9 cellular contexts compared by ENCODE assay signal in genomic region chr9:124869466-124869985, GRCh38. TPM values are rescaled to one million over a fixed set of nuclear protein-coding genes. Genes with fewer than 3 reads are reported as not detected.
DNase-seq lines count a peak whose midpoint lies in the region; ATAC-seq and TF ChIP-seq lines count a peak whose summit lies in the region.
"Had no signal": no experiment of that assay in that cellular context is flagged by ENCODE, and none has a peak within 500 bp of the region (broad histone marks: within the 10 kb centered on the region; RNA-seq: fewer than 3 reads in every experiment).

No MANE protein-coding gene starts in this region.

- H3T11ph ChIP-seq in H9 (ENCODE audit: low read length) = no peak overlapping the region

- peaks cover 47% of the 10 kb centered on the region for H3K4me1 ChIP-seq in CD8-positive, alpha-beta T cell (ENCODE audit: insufficient read depth, low read length)
- H3K4me1 ChIP-seq in H9 (ENCODE audit: insufficient read depth, low read length) (peaks cover 6% of the 10 kb centered on the region), PC-3 (ENCODE audit: insufficient read depth, low read length) (peaks cover 26% of the 10 kb centered on the region)

- TF ChIP-seq CTCF in CD8-positive, alpha-beta T cell (IDR thresholded peaks at IDR 0.05) = no peak
- TF ChIP-seq CTCF in H9 (conservative IDR thresholded peaks at IDR 0.05) = no peak
- no peak for TF ChIP-seq CTCF in PC-3 (conservative IDR thresholded peaks at IDR 0.05; ENCODE audit: low read depth, low read length)
- no peak for TF ChIP-seq CTCF in astrocyte of the cerebellum (IDR thresholded peaks at IDR 0.05; ENCODE audit: low read depth, low read length, missing control alignments)
- no peak for TF ChIP-seq CTCF in GM10266 (IDR thresholded peaks at IDR 0.05; ENCODE audit: control insufficient read depth, insufficient read depth, low read depth, missing control alignments)

- H3K4me3 ChIP-seq in CD8-positive, alpha-beta T cell (ENCODE audit: low read depth, low read length) = peak overlapping the region; percentile 76
- H3K4me3 ChIP-seq in PC-3 (ENCODE audit: low read length) (peak overlapping the region; percentile 97), astrocyte of the cerebellum (ENCODE audit: low read depth, low read length) (peak overlapping the region; percentile 98)

- H3K36me3 ChIP-seq in CD8-positive, alpha-beta T cell (ENCODE audit: insufficient read depth, low read length) = peaks cover 18% of the 10 kb centered on the region
- H3K36me3 ChIP-seq in PC-3 (ENCODE audit: low read depth, low read length) = peaks cover 14% of the 10 kb centered on the region

- DNase-seq in CD8-positive, alpha-beta T cell = peak in 6 of 7 experiments; percentile 36 to 63 (median 50)
- DNase-seq in H9 (no peak), PC-3 (peak; percentile 17), astrocyte of the cerebellum (ENCODE audit: low read depth) (no peak), immature natural killer cell (no peak), GM10266 (ENCODE audit: extremely low spot score) (no peak), mesenteric fat pad (ENCODE audit: low spot score) (no peak)
- DNase-seq in stimulated activated CD4-positive, alpha-beta T cell treated with anti-CD3 and anti-CD28 coated beads, Interleukin-4, amount 100 ng/mL, for 24 hours = peak; percentile 63

- no peak overlapping the region for H2AFZ ChIP-seq in H9 (ENCODE audit: low read length)
- H2AFZ ChIP-seq in PC-3 (ENCODE audit: low read length) = peak overlapping the region; percentile 65

- H3K79me1 ChIP-seq in H9 (ENCODE audit: insufficient read depth, low read depth, low read length, poor library complexity, severe bottlenecking) = peaks cover 9% of the 10 kb centered on the region

- H4K8ac ChIP-seq in H9 (replicated peaks; ENCODE audit: insufficient read length, low read depth, low read length) = no peak overlapping the region

- in situ Hi-C loops in astrocyte of the cerebellum (cut with HindIII; ENCODE audit: low sequenced_read_pairs) = no loop called here

- H4K20me1 ChIP-seq in H9 (ENCODE audit: control insufficient read depth, insufficient read depth, insufficient read length) = no peaks in the 10 kb centered on the region
- H4K20me1 ChIP-seq in PC-3 (ENCODE audit: low read length) = peaks cover 23% of the 10 kb centered on the region

- WGBS in H9 (ENCODE audit: extremely low coverage, insufficient read length, low lambda C conversion rate) = no CpG with 5 or more reads among the region's 41 CpGs

- peak overlapping the region; percentile 95 for H3K4me3 Mint-ChIP-seq in CD8-positive, alpha-beta T cell
- H3K4me3 Mint-ChIP-seq in H9 = peak overlapping the region; percentile 87 to 95
- H3K4me3 Mint-ChIP-seq in immature natural killer cell = peak overlapping the region; percentile 92 to 96 (median 94)

- peaks cover 38% of the 10 kb centered on the region for H3K36me3 Mint-ChIP-seq in CD8-positive, alpha-beta T cell
- H3K36me3 Mint-ChIP-seq in H9 (ENCODE audit: insufficient read depth in 1 of 3, low read depth in 3 of 3) = peaks cover 16 to 35% (median 25%) of the 10 kb centered on the region in 3 experiments
- peaks cover 0 to 13% (median 3%) of the 10 kb centered on the region in 3 donors for H3K36me3 Mint-ChIP-seq in immature natural killer cell

- H3K27me3 Mint-ChIP-seq in CD8-positive, alpha-beta T cell (ENCODE audit: low read depth) = no peaks in the 10 kb centered on the region
- H3K27me3 Mint-ChIP-seq in H9 (ENCODE audit: low read depth) (no peaks in the 10 kb centered on the region), immature natural killer cell (ENCODE audit: low read depth in 3 of 3) (peaks cover 21 to 43% (median 28%) of the 10 kb centered on the region in 3 donors)

- H2BK12ac ChIP-seq in H9 (ENCODE audit: insufficient read length, low read depth, low read length) = no peak overlapping the region

- H3K9ac ChIP-seq in H9 (ENCODE audit: extremely low read depth, insufficient read length, low read length) (peak overlapping the region; percentile 88), PC-3 (ENCODE audit: low read length) (peak overlapping the region; percentile 97)

- H3K79me2 ChIP-seq in H9 (ENCODE audit: insufficient read depth, low read length) = peaks cover 27% of the 10 kb centered on the region; the same call in 1 of the 2 replicates
- peaks cover 70% of the 10 kb centered on the region for H3K79me2 ChIP-seq in PC-3 (ENCODE audit: low read length)

- no peak overlapping the region for H3K18ac ChIP-seq in H9 (ENCODE audit: insufficient read length, low read depth, low read length)

- H3K9me3 Mint-ChIP-seq in CD8-positive, alpha-beta T cell = no peaks in the 10 kb centered on the region
- H3K9me3 Mint-ChIP-seq in H9 = no peaks in the 10 kb centered on the region; a peak in 1 of 5 replicates
- H3K9me3 Mint-ChIP-seq in immature natural killer cell = no peaks in the 10 kb centered on the region

- no peaks in the 10 kb centered on the region for H3K9me2 ChIP-seq in PC-3 (replicated peaks; ENCODE audit: low read length)

- H3K14ac ChIP-seq in H9 (ENCODE audit: insufficient read depth, low read length) = peak overlapping the region; percentile 87

- H2BK5ac ChIP-seq in H9 (ENCODE audit: insufficient read length, low read length) = no peak overlapping the region

- peak overlapping the region; percentile 93 for H3K4me2 ChIP-seq in H9 (ENCODE audit: insufficient read depth, insufficient read length, low read length)
- peak overlapping the region; percentile 99 for H3K4me2 ChIP-seq in PC-3 (ENCODE audit: low read length)

- H3K56ac ChIP-seq in H9 (ENCODE audit: insufficient read length, low read depth, low read length) = no peak overlapping the region

- peak overlapping the region; percentile 81 for H3K27ac ChIP-seq in CD8-positive, alpha-beta T cell (ENCODE audit: low read depth, low read length)
- H3K27ac ChIP-seq in H9 (ENCODE audit: insufficient read length, low read depth, low read length) (no peak overlapping the region), PC-3 (ENCODE audit: low read length) (peak overlapping the region; percentile 88)

- no peak overlapping the region for H2BK15ac ChIP-seq in H9 (ENCODE audit: low read depth, low read length)

- peak; percentile 26 for ATAC-seq in CD8-positive, alpha-beta T cell
- peak; percentile 16 for ATAC-seq in PC-3

- H2BK20ac ChIP-seq in H9 (ENCODE audit: low read depth, low read length, poor library complexity, severe bottlenecking) = no peak overlapping the region

- POLR2A ChIA-PET in CD8-positive, alpha-beta T cell (lab: Charles Lee) = interaction anchor here (0.8 to 2.5 kb wide), 5 partner anchors 8 to 273 kb away, joined by 3 to 13 read pairs (median 3); partner anchors contain the start of genes ARPC5L and RPL35
- POLR2A ChIA-PET in PC-3 (lab: Charles Lee; ENCODE audit: unreplicated experiment) = no interaction called here

- no peaks in the 10 kb centered on the region for H3F3A ChIP-seq in PC-3 (ENCODE audit: low read length, unreplicated experiment)

- H3K9me3 ChIP-seq in CD8-positive, alpha-beta T cell (ENCODE audit: low read length) = no peaks in the 10 kb centered on the region
- H3K9me3 ChIP-seq in H9 (ENCODE audit: control insufficient read depth, low read depth, low read length) = no peaks in the 10 kb centered on the region
- H3K9me3 ChIP-seq in PC-3 (ENCODE audit: low read length) = no peaks in the 10 kb centered on the region

- peak overlapping the region; percentile 97 for H3K27ac Mint-ChIP-seq in CD8-positive, alpha-beta T cell
- peak overlapping the region in 2 of 3 experiments; percentile 77 to 85; a peak in 5 of 7 replicates for H3K27ac Mint-ChIP-seq in H9
- peak overlapping the region; percentile 97 to 98 (median 98) for H3K27ac Mint-ChIP-seq in immature natural killer cell

- BruUV-seq in PC-3 (replicated peaks; lab: Mats Ljungman, UMichigan) = no TSS peak

- H2BK120ac ChIP-seq in H9 (ENCODE audit: low read depth, low read length, poor library complexity, severe bottlenecking) = no peak overlapping the region

- no peak overlapping the region for H4K91ac ChIP-seq in H9 (ENCODE audit: insufficient read length, low read depth, low read length)

- CTCF ChIA-PET in CD8-positive, alpha-beta T cell (lab: Charles Lee) = interaction anchor here (6.8 kb wide), 1 partner anchor 16 kb away, joined by 40 read pairs; the partner anchor contains the start of gene WDR38
- CTCF ChIA-PET in PC-3 (lab: Charles Lee) = no interaction called here

- H3K23ac ChIP-seq in H9 (ENCODE audit: insufficient read length, low read depth, low read length) = no peak overlapping the region

- peaks cover 8% of the 10 kb centered on the region for H3K23me2 ChIP-seq in H9 (ENCODE audit: insufficient read length, low read depth, low read length, poor library complexity, severe bottlenecking)

- no peak overlapping the region for H3K4ac ChIP-seq in H9 (ENCODE audit: low read depth, low read length)

- H2AK5ac ChIP-seq in H9 (ENCODE audit: insufficient read length, low read length) = no peak overlapping the region

- intact Hi-C loops in CD8-positive, alpha-beta T cell (cut with DNase I, micrococcal nuclease) = loop anchor here (1.0 to 5.0 kb wide), 6 partner anchors 8 to 333 kb away; partner anchors contain the start of genes GOLGA1 (in 1 of the 2), NR6A1 (in 1 of the 2), RABEPK (in 1 of the 2) and RPL35 (in 1 of the 2)
- intact Hi-C loops in PC-3 (cut with micrococcal nuclease) = no loop called here

- no peaks in the 10 kb centered on the region for H3K27me3 ChIP-seq in CD8-positive, alpha-beta T cell (ENCODE audit: insufficient read depth, low read length)
- no peaks in the 10 kb centered on the region for H3K27me3 ChIP-seq in H9 (ENCODE audit: insufficient read depth, low read length)
- no peaks in the 10 kb centered on the region for H3K27me3 ChIP-seq in PC-3 (ENCODE audit: low read length)

- H3K4me1 Mint-ChIP-seq in CD8-positive, alpha-beta T cell (ENCODE audit: low read depth) = peaks cover 54% of the 10 kb centered on the region
- H3K4me1 Mint-ChIP-seq in H9 (peaks cover 36 to 44% of the 10 kb centered on the region in 2 experiments), immature natural killer cell (peaks cover 61 to 70% of the 10 kb centered on the region in 2 donors)

- no peak overlapping the region for H4K5ac ChIP-seq in H9 (ENCODE audit: insufficient read length, low read depth, low read length)

RNA-seq across cellular contexts. Expression of gene ARPC5L, which starts 7.6 kb away (rescaled TPM):
- total RNA-seq in CD8-positive, alpha-beta T cell = 10 to 100 TPM; 43.2 to 45.5 TPM
- 67.7 and 68.9 TPM in 2 replicates for total RNA-seq in H9 (2021)
- total RNA-seq in PC-3 (2014; rRNA removed) = 54.5 and 63.0 TPM in 2 replicates
- 100 to 1,000 TPM; 169 to 202 (median 172) TPM for polyA plus RNA-seq in immature natural killer cell
- total RNA-seq in mesenteric fat pad = 39.9 TPM

RNA-seq across cellular contexts. Expression of gene RPL35, which starts 7.8 kb away (rescaled TPM):
- 1,000 to 10,000 TPM; 1,798 to 1,805 TPM for total RNA-seq in CD8-positive, alpha-beta T cell
- total RNA-seq in H9 (2021) = 1,840 and 1,901 TPM in 2 replicates
- total RNA-seq in PC-3 (2014; rRNA removed) = 1,981 and 2,242 TPM in 2 replicates
- polyA plus RNA-seq in immature natural killer cell = 1,000 to 10,000 TPM in 2 of 3 donors, 100 to 1,000 TPM in 1; 774 to 2,756 (median 1,213) TPM
- total RNA-seq in mesenteric fat pad = 1,064 TPM

RNA-seq across cellular contexts. Expression of gene WDR38, which starts 16.3 kb away (rescaled TPM):
- not detected for total RNA-seq in CD8-positive, alpha-beta T cell
- total RNA-seq in H9 (2021) (not detected in 2 replicates), PC-3 (2014; rRNA removed) (not detected in 2 replicates), mesenteric fat pad (not detected)
- polyA plus RNA-seq in immature natural killer cell = not detected
- total RNA-seq: HT1080 had no signal

Comparison
In these comparisons a context has a peak if more than half of its experiments do, and no peak if none do; other contexts are left out.
1. DNase-seq: peak in CD8-positive, alpha-beta T cell (6 of 7), PC-3 (single experiment) and stimulated activated CD4-positive, alpha-beta T cell treated with anti-CD3 and anti-CD28 coated beads, Interleukin-4, amount 100 ng/mL, for 24 hours (single experiment); none in H9 (single experiment), astrocyte of the cerebellum (single experiment), immature natural killer cell (0 of 3), GM10266 (single experiment) and mesenteric fat pad (single experiment).
2. Peak in every context shown above with its lines, with median percentiles within 50 percentile points of each other: H3K4me3 ChIP-seq, H3K27ac Mint-ChIP-seq and H3K4me3 Mint-ChIP-seq.